In the genomic region with DNA sequence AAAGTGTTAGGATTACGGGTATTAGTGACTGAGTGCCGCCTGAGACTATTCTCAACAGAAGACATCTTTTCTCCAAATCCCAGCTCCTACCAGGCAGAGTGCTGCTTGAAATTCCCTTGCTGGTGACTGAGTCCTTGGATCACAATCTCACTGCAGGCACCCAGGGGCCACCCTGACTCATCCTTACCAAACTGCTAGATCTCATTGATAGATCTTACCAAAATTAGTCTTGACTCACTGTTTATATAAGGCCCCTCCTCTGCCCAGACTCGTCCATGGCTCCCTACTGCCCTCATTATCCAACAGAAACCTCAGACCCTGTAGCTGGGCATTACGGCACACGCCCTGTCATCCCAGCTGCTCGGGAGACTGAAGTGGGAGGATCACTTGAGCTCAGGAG, we compare ENCODE assay signal across 8 cellular contexts. TPM values are rescaled to one million over a fixed set of nuclear protein-coding genes. Genes with fewer than 3 reads are reported as not detected.
DNase-seq lines count a peak whose midpoint lies in the region; ATAC-seq and TF ChIP-seq lines count a peak whose summit lies in the region.

No MANE protein-coding gene starts in this region.

- peaks cover 83% of the 10 kb centered on the region for H4K20me1 ChIP-seq in osteoblast (ENCODE audit: insufficient read depth, low read length)

- H3K79me2 ChIP-seq in osteoblast (ENCODE audit: insufficient read depth, low read length) = peaks cover 86% of the 10 kb centered on the region

- DNase-seq in NCI-H226 = peak; percentile 15
- DNase-seq in coronary artery (ENCODE audit: low spot score) = no peak
- peak; percentile 94 for DNase-seq in osteoblast (ENCODE audit: insufficient read length, low spot score, missing footprints)
- DNase-seq in NCI-H2029 (lab: John Stamatoyannopoulos, UW) = no peak
- no peak for DNase-seq in GM10248 (ENCODE audit: extremely low spot score)
- DNase-seq in stimulated activated CD4-positive, alpha-beta T cell treated with anti-CD3 and anti-CD28 coated beads, Interleukin-2, amount 100 ng/mL, for 48 hours = no peak

- CTCF ChIA-PET in GM10248 (lab: Yijun Ruan, JAX) = interaction anchor here (1.6 to 22.3 kb wide), 2 partner anchors 25 to 48 kb away, joined by 5 to 268 read pairs; a partner anchor contains a TSS

- H3K4me2 ChIP-seq in osteoblast (ENCODE audit: insufficient read depth, low read length) = peak overlapping the region; percentile 69

- peak overlapping the region; percentile 63 for H3K27ac ChIP-seq in C4-2B
- peak overlapping the region; percentile 67 to 92 for H3K27ac ChIP-seq in coronary artery
- H3K27ac ChIP-seq in osteoblast (ENCODE audit: low read depth, low read length) = peak overlapping the region; percentile 72

- H2AFZ ChIP-seq in osteoblast (ENCODE audit: low read length) = no peak overlapping the region

- peaks cover 70% of the 10 kb centered on the region for H3K4me1 ChIP-seq in osteoblast (ENCODE audit: insufficient read depth, low read length)

- POLR2A ChIA-PET in GM10248 (lab: Yijun Ruan, JAX) = no interaction called here

- no peaks in the 10 kb centered on the region for H3K27me3 ChIP-seq in osteoblast (ENCODE audit: insufficient read depth, low read length)

- H3K36me3 ChIP-seq in osteoblast (ENCODE audit: insufficient read depth, low read length) = peaks cover 10% of the 10 kb centered on the region

- TF ChIP-seq CTCF in C4-2B (conservative IDR thresholded peaks at IDR 0.05) (no peak), coronary artery (IDR thresholded peaks at IDR 0.05) (no peak), osteoblast (IDR thresholded peaks at IDR 0.05; ENCODE audit: extremely low read depth, low read depth, low read length) (no peak), GM10248 (IDR thresholded peaks at IDR 0.05; ENCODE audit: control extremely low read depth, extremely low read depth, low read depth, missing control alignments) (no peak)

- no peaks in the 10 kb centered on the region for H3K9me3 ChIP-seq in osteoblast (ENCODE audit: low read depth, low read length)

- no peak for ATAC-seq in GM18511 (IDR thresholded peaks at IDR 0.05; ENCODE audit: unreplicated experiment)

- H3K4me3 ChIP-seq in coronary artery = no peak overlapping the region
- H3K4me3 ChIP-seq in osteoblast (ENCODE audit: insufficient read depth, low read length) = no peak overlapping the region

RNA-seq across cellular contexts. Expression of a gene that starts 14.7 kb away (rescaled TPM):
- 30.6 and 32.9 TPM in 2 replicates for total RNA-seq in osteoblast

RNA-seq across cellular contexts. Expression of a gene that starts 22.7 kb away (rescaled TPM):
- 5.3 and 5.8 TPM in 2 replicates for total RNA-seq in osteoblast

RNA-seq across cellular contexts. Expression of a gene that starts 44.6 kb away (rescaled TPM):
- 21.7 and 30.6 TPM in 2 replicates for total RNA-seq in osteoblast

RNA-seq across cellular contexts. Expression of a gene that starts 44.8 kb away (rescaled TPM):
- total RNA-seq in osteoblast = 2.9 TPM in 2 replicates

RNA-seq across cellular contexts. Expression of a gene that starts 45.4 kb away (rescaled TPM):
- total RNA-seq in osteoblast = not detected in 2 replicates

Comparison
In these comparisons a context has a peak if more than half of its experiments do, and no peak if none do; other contexts are left out.
1. DNase-seq: peak in NCI-H226 (single experiment) and osteoblast (single experiment); none in coronary artery (single experiment), NCI-H2029 (single experiment), GM10248 (single experiment) and stimulated activated CD4-positive, alpha-beta T cell treated with anti-CD3 and anti-CD28 coated beads, Interleukin-2, amount 100 ng/mL, for 48 hours (0 of 2).
2. Peak in every context shown above with its lines, with median percentiles within 50 percentile points of each other: H3K27ac ChIP-seq.